Comparison of ENCODE assay signal across 1 cellular context in the genomic region with DNA sequence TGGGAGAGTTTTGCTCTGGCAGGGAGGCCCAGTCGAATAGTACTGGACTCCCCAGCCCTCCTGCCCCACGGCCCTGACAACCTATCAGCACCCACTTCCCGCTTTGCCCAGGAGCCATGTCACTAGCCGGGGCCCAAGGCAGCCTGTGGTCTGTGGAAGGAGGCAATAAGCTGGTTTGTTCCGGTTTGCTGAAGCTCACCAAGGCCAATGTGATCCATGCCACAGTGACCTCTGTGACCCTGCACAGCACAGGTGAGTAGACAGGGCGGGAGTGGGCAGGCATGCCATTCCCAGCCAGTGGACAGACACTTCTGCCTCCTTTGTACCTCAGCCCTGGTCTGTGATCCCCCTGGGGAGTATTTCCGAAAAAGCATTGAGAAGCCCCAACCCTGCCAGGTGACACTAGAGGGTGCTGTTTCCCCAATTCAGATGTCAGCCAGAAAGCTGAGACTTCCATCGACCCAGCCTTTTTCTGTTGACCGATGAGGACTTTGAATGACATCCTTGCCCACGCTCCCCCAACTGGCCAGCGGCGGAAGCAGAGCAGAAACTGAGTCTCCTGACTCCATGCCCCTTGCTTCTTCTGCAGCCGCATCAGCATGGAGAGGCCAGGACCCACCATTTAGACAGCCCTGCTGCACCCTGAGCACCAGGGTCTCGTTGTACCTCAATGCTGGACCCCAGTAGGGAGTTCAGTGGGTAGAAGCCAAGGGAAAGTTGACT.
TF ChIP-seq lines count a peak whose summit lies in the region.

No MANE protein-coding gene starts in this region.

TF ChIP-seq in endothelial cell of umbilical vein, 7 proteins besides CTCF, POLR2A, EP300 and RAD21:
- TF ChIP-seq MYC (IDR thresholded peaks at IDR 0.05; ENCODE audit: low read depth, low read length) (no peak), EZH2 (IDR thresholded peaks at IDR 0.05; ENCODE audit: borderline replicate concordance, low read depth, low read length, severe bottlenecking) (no peak), GATA2 (IDR thresholded peaks at IDR 0.05; ENCODE audit: insufficient read depth, insufficient read length, low read depth, low read length) (no peak)
- TF ChIP-seq, protein P1, sequence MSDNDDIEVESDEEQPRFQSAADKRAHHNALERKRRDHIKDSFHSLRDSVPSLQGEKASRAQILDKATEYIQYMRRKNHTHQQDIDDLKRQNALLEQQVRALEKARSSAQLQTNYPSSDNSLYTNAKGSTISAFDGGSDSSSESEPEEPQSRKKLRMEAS (IDR thresholded peaks at IDR 0.05; ENCODE audit: insufficient read depth, insufficient read length): no peak
